Comparison of ENCODE assay signal across 10 cellular contexts in genomic region chr2:143686585-143687164, GRCh38.
DNase-seq lines count a peak whose midpoint lies in the region; ATAC-seq and TF ChIP-seq lines count a peak whose summit lies in the region.
"Had no signal": no experiment of that assay in that cellular context is flagged by ENCODE, and none has a peak within 500 bp of the region (broad histone marks: within the 10 kb centered on the region; RNA-seq: fewer than 3 reads in every experiment).

No MANE protein-coding gene starts in this region.

- DNase-seq in CD1c-positive myeloid dendritic cell (ENCODE audit: extremely low spot score): peak; percentile 43
- DNase-seq in NCI-H774 (lab: John Stamatoyannopoulos, UW): peak; percentile 5
- DNase-seq in effector memory CD8-positive, alpha-beta T cell: no peak
- DNase-seq in neural progenitor cell (ENCODE audit: low spot score): peak; percentile 57
- DNase-seq in mucosa of gallbladder (ENCODE audit: low spot score): no peak
- no peak for DNase-seq in central memory CD4-positive, alpha-beta T cell

- no peak overlapping the region for H2AFZ ChIP-seq in neural progenitor cell (replicated peaks)

- no peak overlapping the region for H3K4me3 ChIP-seq in neural progenitor cell
- H3K4me3 ChIP-seq: SK-N-MC, skin epidermis had no signal

- no peaks in the 10 kb centered on the region for H4K20me1 ChIP-seq in neural progenitor cell (ENCODE audit: low read depth)

- peak overlapping the region in 1 of 2 donors; percentile 22 for H3K27ac Mint-ChIP-seq in effector memory CD8-positive, alpha-beta T cell
- H3K27ac Mint-ChIP-seq in neural progenitor cell: no peak overlapping the region

- no peaks in the 10 kb centered on the region for H3K27me3 ChIP-seq in neural progenitor cell

- no peak overlapping the region for H3K4me3 Mint-ChIP-seq in effector memory CD8-positive, alpha-beta T cell
- no peak overlapping the region for H3K4me3 Mint-ChIP-seq in neural progenitor cell

- peaks cover 8% of the 10 kb centered on the region for H3F3A ChIP-seq in neural progenitor cell (ENCODE audit: low read depth)

- H3K27me3 Mint-ChIP-seq in effector memory CD8-positive, alpha-beta T cell: no peaks in the 10 kb centered on the region
- H3K27me3 Mint-ChIP-seq in neural progenitor cell (ENCODE audit: insufficient read depth, low read depth): no peaks in the 10 kb centered on the region

- peaks cover 23 to 36% of the 10 kb centered on the region in 2 donors for H3K4me1 Mint-ChIP-seq in effector memory CD8-positive, alpha-beta T cell (ENCODE audit: low read depth in 2 of 2)
- peaks cover 17% of the 10 kb centered on the region for H3K4me1 Mint-ChIP-seq in neural progenitor cell

- no peaks in the 10 kb centered on the region for H3K36me3 ChIP-seq in neural progenitor cell

- H3K79me2 ChIP-seq in neural progenitor cell (ENCODE audit: low read depth): no peaks in the 10 kb centered on the region

- no peak overlapping the region for H3K9ac ChIP-seq in neural progenitor cell

- H3K4me1 ChIP-seq in neural progenitor cell: peaks cover 32% of the 10 kb centered on the region

- peak; percentile 67 for TF ChIP-seq CTCF in neural progenitor cell (IDR thresholded peaks at IDR 0.05)

- H3K27ac ChIP-seq in neural progenitor cell: no peak overlapping the region
- H3K27ac ChIP-seq: skin epidermis had no signal

- H3K36me3 Mint-ChIP-seq in effector memory CD8-positive, alpha-beta T cell (ENCODE audit: insufficient read depth): peaks cover 7% of the 10 kb centered on the region
- no peaks in the 10 kb centered on the region for H3K36me3 Mint-ChIP-seq in neural progenitor cell

- no peaks in the 10 kb centered on the region for H3K9me3 ChIP-seq in neural progenitor cell (ENCODE audit: low read depth)

- ATAC-seq in GM18868 (IDR thresholded peaks at IDR 0.05; ENCODE audit: unreplicated experiment) (peak; percentile 66), HG03565 (IDR thresholded peaks at IDR 0.05; ENCODE audit: unreplicated experiment) (no peak)
- ATAC-seq in effector memory CD8-positive, alpha-beta T cell (replicated peaks): peak; percentile 36

- H3K4me2 ChIP-seq in neural progenitor cell: no peak overlapping the region

- no peaks in the 10 kb centered on the region for H3K9me3 Mint-ChIP-seq in effector memory CD8-positive, alpha-beta T cell
- no peaks in the 10 kb centered on the region for H3K9me3 Mint-ChIP-seq in neural progenitor cell

Comparison
In these comparisons a context has a peak if more than half of its experiments do, and no peak if none do; other contexts are left out.
1. DNase-seq: peak in CD1c-positive myeloid dendritic cell (single experiment), NCI-H774 (single experiment) and neural progenitor cell (single experiment); none in effector memory CD8-positive, alpha-beta T cell (0 of 3), mucosa of gallbladder (single experiment) and central memory CD4-positive, alpha-beta T cell (single experiment).